ENCODE assay signal across 24 cellular contexts in genomic region chr2:238121511-238122286, GRCh38. TPM values are rescaled to one million over a fixed set of nuclear protein-coding genes. Genes with fewer than 3 reads are reported as not detected.
"Had no signal": no experiment of that assay in that cellular context is flagged by ENCODE, and none has a peak within 500 bp of the region (broad histone marks: within the 10 kb centered on the region; RNA-seq: fewer than 3 reads in every experiment).

No MANE protein-coding gene starts in this region.

- H3K9me3 Mint-ChIP-seq: activated CD4-positive, alpha-beta memory T cell treated with anti-CD3 and anti-CD28 coated beads, Interleukin-2, amount 10 ng/mL, durations not matched to agents 7 days and 5 days; activated naive CD4-positive, alpha-beta T cell treated with anti-CD3 and anti-CD28 coated beads, Interleukin-2, amount 10 ng/mL, durations not matched to agents 7 days and 5 days; activated naive CD8-positive, alpha-beta T cell treated with anti-CD3 and anti-CD28 coated beads for 36 hours; activated T-cell treated with anti-CD3 and anti-CD28 coated beads, Interleukin-2, amount 50 U/mL, for 72 hours; activated T-helper 2 cell treated with anti-CD3 and anti-CD28 coated beads, Interferon-gamma antibody, Interleukin-2, Interleukin-4, amounts not matched to agents 10 μg/mL and 5 μg/mL and 100 μg/mL, durations not matched to agents 14 hours and 24 hours and 36 hours; T-cell had no signal

- ATAC-seq: activated CD4-positive, alpha-beta T cell treated with anti-CD3 and anti-CD28 coated beads for 36 hours; activated T-cell treated with anti-CD3 and anti-CD28 coated beads, Interleukin-2, amount 50 U/mL, for 72 hours; T-cell had no signal

- H3K36me3 ChIP-seq: brain microvascular endothelial cell, WERI-Rb-1 had no signal

- H3K4me3 Mint-ChIP-seq: activated CD4-positive, alpha-beta memory T cell treated with anti-CD3 and anti-CD28 coated beads, Interleukin-2, amount 10 ng/mL, durations not matched to agents 7 days and 5 days; activated CD4-positive, alpha-beta T cell treated with anti-CD3 and anti-CD28 coated beads for 36 hours; activated naive CD4-positive, alpha-beta T cell treated with anti-CD3 and anti-CD28 coated beads, Interleukin-2, amount 10 ng/mL, durations not matched to agents 7 days and 5 days; activated naive CD8-positive, alpha-beta T cell treated with anti-CD3 and anti-CD28 coated beads for 36 hours; activated T-cell treated with anti-CD3 and anti-CD28 coated beads, Interleukin-2, amount 50 U/mL, for 72 hours; T-cell had no signal

- DNase-seq: activated CD4-positive, alpha-beta memory T cell treated with anti-CD3 and anti-CD28 coated beads, Interleukin-2, amount 10 ng/mL, durations not matched to agents 7 days and 5 days; activated CD4-positive, alpha-beta T cell treated with anti-CD3 and anti-CD28 coated beads for 36 hours; activated CD4-positive, alpha-beta T cell treated with anti-CD3 and anti-CD28 coated beads, Interleukin-2, amount 50 U/mL, for 1 hour; activated CD8-positive, alpha-beta memory T cell treated with anti-CD3 and anti-CD28 coated beads, Interleukin-2, amount 50 U/mL, for 4 hours; activated gamma-delta T cell treated with Interleukin-2 at 50 U/mL for 16 hours; activated naive CD4-positive, alpha-beta T cell treated with anti-CD3 and anti-CD28 coated beads, Interleukin-2, amount 10 ng/mL, durations not matched to agents 7 days and 5 days; activated naive CD8-positive, alpha-beta T cell treated with anti-CD3 and anti-CD28 coated beads for 36 hours; activated T-cell treated with anti-CD3 and anti-CD28 coated beads, Interleukin-2, amount 50 U/mL, for 72 hours; brain microvascular endothelial cell; Kasumi-1; KBM-7; NCI-H1105 treated with DMSO at 0.1 percent for 48 hours; NCI-H1436 treated with DMSO at 0.1 percent for 48 hours; NCI-H187; NCI-H2081; NCI-H510A treated with DMSO at 0.1 percent for 48 hours; NK-92 treated with Interleukin-12 subunit alpha and Interleukin-12 subunit beta, amount 100 ng/mL, for 24 hours; OCI-M1; SIG-M5; T-cell; T-helper 2 cell; WERI-Rb-1 had no signal

- H3K27ac Mint-ChIP-seq: activated CD4-positive, alpha-beta memory T cell treated with anti-CD3 and anti-CD28 coated beads, Interleukin-2, amount 10 ng/mL, durations not matched to agents 7 days and 5 days; activated CD4-positive, alpha-beta T cell treated with anti-CD3 and anti-CD28 coated beads for 36 hours; activated naive CD4-positive, alpha-beta T cell treated with anti-CD3 and anti-CD28 coated beads, Interleukin-2, amount 10 ng/mL, durations not matched to agents 7 days and 5 days; activated naive CD8-positive, alpha-beta T cell treated with anti-CD3 and anti-CD28 coated beads for 36 hours; activated T-cell treated with anti-CD3 and anti-CD28 coated beads, Interleukin-2, amount 50 U/mL, for 72 hours; activated T-helper 2 cell treated with anti-CD3 and anti-CD28 coated beads, Interferon-gamma antibody, Interleukin-2, Interleukin-4, amounts not matched to agents 10 μg/mL and 5 μg/mL and 100 μg/mL, durations not matched to agents 14 hours and 24 hours and 36 hours; T-cell had no signal

- H3K27ac ChIP-seq: brain microvascular endothelial cell, WERI-Rb-1 had no signal

- H3K4me1 Mint-ChIP-seq: activated CD4-positive, alpha-beta memory T cell treated with anti-CD3 and anti-CD28 coated beads, Interleukin-2, amount 10 ng/mL, durations not matched to agents 7 days and 5 days; activated CD4-positive, alpha-beta T cell treated with anti-CD3 and anti-CD28 coated beads for 36 hours; activated naive CD4-positive, alpha-beta T cell treated with anti-CD3 and anti-CD28 coated beads, Interleukin-2, amount 10 ng/mL, durations not matched to agents 7 days and 5 days; activated naive CD8-positive, alpha-beta T cell treated with anti-CD3 and anti-CD28 coated beads for 36 hours; T-cell had no signal

- H3K36me3 Mint-ChIP-seq: activated naive CD4-positive, alpha-beta T cell treated with anti-CD3 and anti-CD28 coated beads, Interleukin-2, amount 10 ng/mL, durations not matched to agents 7 days and 5 days; activated naive CD8-positive, alpha-beta T cell treated with anti-CD3 and anti-CD28 coated beads for 36 hours; T-cell had no signal

- H3K27me3 Mint-ChIP-seq: activated naive CD8-positive, alpha-beta T cell treated with anti-CD3 and anti-CD28 coated beads for 36 hours had no signal

RNA-seq across cellular contexts. Expression of gene KLHL30, which starts 16.8 kb away (rescaled TPM):
- total RNA-seq: activated CD4-positive, alpha-beta memory T cell treated with anti-CD3 and anti-CD28 coated beads, Interleukin-2, amount 10 ng/mL, durations not matched to agents 7 days and 5 days; activated CD4-positive, alpha-beta T cell treated with anti-CD3 and anti-CD28 coated beads for 36 hours; activated CD8-positive, alpha-beta memory T cell treated with anti-CD3 and anti-CD28 coated beads for 36 hours; activated naive CD8-positive, alpha-beta T cell treated with anti-CD3 and anti-CD28 coated beads for 36 hours; activated T-cell treated with anti-CD3 and anti-CD28 coated beads, Interleukin-2, amount 50 U/mL, for 72 hours; activated T-helper 2 cell treated with anti-CD3 and anti-CD28 coated beads, Interferon-gamma antibody, Interleukin-2, Interleukin-4, amounts not matched to agents 10 μg/mL and 5 μg/mL and 100 μg/mL, durations not matched to agents 14 hours and 24 hours and 36 hours; T-cell had no signal

RNA-seq across cellular contexts. Expression of gene ESPNL, which starts 21.6 kb away (rescaled TPM):
- total RNA-seq: activated naive CD8-positive, alpha-beta T cell treated with anti-CD3 and anti-CD28 coated beads for 36 hours had no signal

RNA-seq across cellular contexts. Expression of gene ERFE, which starts 37.1 kb away (rescaled TPM):
- total RNA-seq: activated CD4-positive, alpha-beta memory T cell treated with anti-CD3 and anti-CD28 coated beads, Interleukin-2, amount 10 ng/mL, durations not matched to agents 7 days and 5 days; T-cell had no signal
